Comparison of ENCODE assay signal across 12 cellular contexts in genomic region chr5:137580030-137580429, GRCh38.
DNase-seq lines count a peak whose midpoint lies in the region; ATAC-seq and TF ChIP-seq lines count a peak whose summit lies in the region.
"Had no signal": no experiment of that assay in that cellular context is flagged by ENCODE, and none has a peak within 500 bp of the region (broad histone marks: within the 10 kb centered on the region; RNA-seq: fewer than 3 reads in every experiment).

No MANE protein-coding gene starts in this region.

- peaks cover 17% of the 10 kb centered on the region for H3K27me3 Mint-ChIP-seq in stimulated activated naive CD8-positive, alpha-beta T cell treated with anti-CD3 and anti-CD28 coated beads, Interleukin-15, amount 100 ng/mL, for 72 hours

- H3K27me3 ChIP-seq in PC-3 (ENCODE audit: low read length): no peaks in the 10 kb centered on the region
- H3K27me3 ChIP-seq in fibroblast of lung (ENCODE audit: control insufficient read depth, insufficient read depth, low read length): no peaks in the 10 kb centered on the region

- H3K36me3 ChIP-seq in PC-3 (ENCODE audit: low read depth, low read length) (no peaks in the 10 kb centered on the region), fibroblast of lung (ENCODE audit: control insufficient read depth, insufficient read depth, low read length) (no peaks in the 10 kb centered on the region)

- H3K9me3 Mint-ChIP-seq in stimulated activated naive CD8-positive, alpha-beta T cell treated with anti-CD3 and anti-CD28 coated beads, Interleukin-15, amount 100 ng/mL, for 72 hours: no peaks in the 10 kb centered on the region
- H3K9me3 Mint-ChIP-seq: CD8-positive, alpha-beta T cell had no signal

- H3K27ac ChIP-seq in PC-3 (ENCODE audit: low read length) (no peak overlapping the region), fibroblast of lung (ENCODE audit: insufficient read depth, low read length) (no peak overlapping the region)

- H3K4me1 ChIP-seq in PC-3 (ENCODE audit: insufficient read depth, low read length) (peaks cover 14% of the 10 kb centered on the region), fibroblast of lung (ENCODE audit: control insufficient read depth, extremely low read depth, insufficient read depth, low read length) (no peaks in the 10 kb centered on the region)

- TF ChIP-seq CTCF in AG09309 (IDR thresholded peaks at IDR 0.05; ENCODE audit: control insufficient read depth, insufficient read depth, low read depth, low read length, missing control alignments) (peak; percentile 36), GM12872 (IDR thresholded peaks at IDR 0.05; ENCODE audit: insufficient read depth, low read depth, low read length) (peak; percentile 52), PC-3 (conservative IDR thresholded peaks at IDR 0.05; ENCODE audit: low read depth, low read length) (peak; percentile 51), fibroblast of lung (conservative IDR thresholded peaks at IDR 0.05 in 1 of 2, IDR thresholded peaks at IDR 0.05 in 1 of 2; ENCODE audit: low read depth in 1 of 2, low read length in 2 of 2) (peak; percentile 11 to 21)

- POLR2A ChIA-PET in PC-3 (lab: Charles Lee; ENCODE audit: unreplicated experiment): no interaction called here

- H3K79me2 ChIP-seq in PC-3 (ENCODE audit: low read length) (no peaks in the 10 kb centered on the region), fibroblast of lung (ENCODE audit: control insufficient read depth, insufficient read depth, low read length) (no peaks in the 10 kb centered on the region)

- intact Hi-C loops in PC-3 (cut with micrococcal nuclease): no loop called here

- DNase-seq in AG09309 (ENCODE audit: low read depth) (no peak), PC-3 (peak; percentile 5), fibroblast of lung (ENCODE audit: low read depth in 2 of 2) (no peak), GF-D8 (lab: John Stamatoyannopoulos, UW) (no peak), NCI-H146 treated with DMSO at 0.1 percent for 48 hours (lab: John Stamatoyannopoulos, UW; ENCODE audit: unreplicated experiment) (no peak), NCI-H446 treated with DMSO at 0.1 percent for 48 hours (lab: John Stamatoyannopoulos, UW) (no peak)
- DNase-seq in stimulated activated naive CD8-positive, alpha-beta T cell treated with anti-CD3 and anti-CD28 coated beads, Interleukin-15, amount 100 ng/mL, for 72 hours: no peak
- DNase-seq: CD8-positive, alpha-beta T cell; left cardiac atrium; NCI-H510A treated with DMSO at 0.1 percent for 48 hours; stimulated activated CD4-positive, alpha-beta T cell treated with anti-CD3 and anti-CD28 coated beads, Interleukin-2, amount 100 ng/mL, for 48 hours had no signal

- ATAC-seq in PC-3: no peak
- no peak for ATAC-seq in stimulated activated naive CD8-positive, alpha-beta T cell treated with anti-CD3 and anti-CD28 coated beads, Interleukin-15, amount 100 ng/mL, for 72 hours
- ATAC-seq: CD8-positive, alpha-beta T cell; left cardiac atrium had no signal

- H3K9ac ChIP-seq in PC-3 (ENCODE audit: low read length) (no peak overlapping the region), fibroblast of lung (ENCODE audit: insufficient read depth, low read length) (no peak overlapping the region)

- H3K4me2 ChIP-seq in PC-3 (ENCODE audit: low read length) (no peak overlapping the region), fibroblast of lung (ENCODE audit: extremely low read depth, insufficient read depth, low read length) (no peak overlapping the region)

- BruUV-seq in PC-3 (replicated peaks; lab: Mats Ljungman, UMichigan): no TSS peak

- no peaks in the 10 kb centered on the region for H3K4me1 Mint-ChIP-seq in stimulated activated naive CD8-positive, alpha-beta T cell treated with anti-CD3 and anti-CD28 coated beads, Interleukin-15, amount 100 ng/mL, for 72 hours

- no peak overlapping the region for H3K27ac Mint-ChIP-seq in stimulated activated naive CD8-positive, alpha-beta T cell treated with anti-CD3 and anti-CD28 coated beads, Interleukin-15, amount 100 ng/mL, for 72 hours
- H3K27ac Mint-ChIP-seq: CD8-positive, alpha-beta T cell had no signal

- no peaks in the 10 kb centered on the region for H4K20me1 ChIP-seq in PC-3 (ENCODE audit: low read length)
- H4K20me1 ChIP-seq in fibroblast of lung (ENCODE audit: control insufficient read depth, extremely low read depth, insufficient read depth, low read length): no peaks in the 10 kb centered on the region

- H3K4me3 Mint-ChIP-seq in stimulated activated naive CD8-positive, alpha-beta T cell treated with anti-CD3 and anti-CD28 coated beads, Interleukin-15, amount 100 ng/mL, for 72 hours: no peak overlapping the region
- H3K4me3 Mint-ChIP-seq: CD8-positive, alpha-beta T cell had no signal

- H3K4me3 ChIP-seq in AG09309 (ENCODE audit: control insufficient read depth, low read depth, low read length) (no peak overlapping the region), PC-3 (ENCODE audit: low read length) (no peak overlapping the region), fibroblast of lung (replicated peaks in 1 of 4; ENCODE audit: control extremely low read depth in 1 of 4, insufficient read depth in 1 of 4, low read depth in 3 of 4, low read length in 4 of 4) (no peak overlapping the region)

- H2AFZ ChIP-seq in PC-3 (ENCODE audit: low read length): no peak overlapping the region
- no peak overlapping the region for H2AFZ ChIP-seq in fibroblast of lung (ENCODE audit: low read length)

- no peaks in the 10 kb centered on the region for H3F3A ChIP-seq in PC-3 (ENCODE audit: low read length, unreplicated experiment)

- no peaks in the 10 kb centered on the region for H3K9me3 ChIP-seq in PC-3 (ENCODE audit: low read length)
- no peaks in the 10 kb centered on the region for H3K9me3 ChIP-seq in fibroblast of lung (ENCODE audit: control insufficient read depth, insufficient read depth, low read depth, low read length)

- H3K9me2 ChIP-seq in PC-3 (replicated peaks; ENCODE audit: low read length): no peaks in the 10 kb centered on the region

- CTCF ChIA-PET in PC-3 (lab: Charles Lee): no interaction called here
